25 cellular contexts compared by ENCODE assay signal in the genomic region with DNA sequence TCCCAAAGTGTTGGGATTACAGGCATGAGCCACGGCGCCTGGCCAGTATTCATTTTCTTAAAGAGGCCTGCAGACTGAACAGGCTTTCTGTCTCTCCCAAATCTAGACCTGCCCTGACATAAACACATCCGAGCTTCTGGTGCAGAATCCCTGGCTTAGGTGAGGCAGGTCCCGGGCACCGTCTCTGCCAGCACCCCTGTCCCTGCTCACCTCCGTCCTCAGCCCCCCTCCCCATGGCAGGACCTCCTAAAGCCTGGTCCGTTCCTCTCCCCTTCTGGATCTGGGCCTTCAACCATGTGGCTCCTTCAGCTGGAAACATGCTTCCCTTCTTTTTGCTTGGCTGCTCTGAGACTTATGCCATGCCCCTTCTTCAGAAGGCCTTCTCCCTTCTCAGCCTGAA. TPM values are rescaled to one million over a fixed set of nuclear protein-coding genes. Genes with fewer than 3 reads are reported as not detected.
A peak's percentile ranks its signal among the peaks of the same experiment; 100 is the strongest.
DNase-seq lines count a peak whose midpoint lies in the region; ATAC-seq and TF ChIP-seq lines count a peak whose summit lies in the region.
"Had no signal": no experiment of that assay in that cellular context is flagged by ENCODE, and none has a peak within 500 bp of the region (broad histone marks: within the 10 kb centered on the region; RNA-seq: fewer than 3 reads in every experiment).

No MANE protein-coding gene starts in this region.

- H3K4me2 ChIP-seq in BLaER1 (peak overlapping the region; percentile 50; the same call in 1 of the 2 replicates), Karpas-422 (ENCODE audit: low read depth, low read length, poor library complexity, severe bottlenecking) (no peak overlapping the region)
- H3K4me2 ChIP-seq: A549, GM23338 had no signal

- WGBS in spleen, 5 donors = 92 to 97% (median 95%) methylated on average over 6 to 7 of the region's 7 CpGs

- H3K27ac ChIP-seq in BLaER1 (peak overlapping the region; percentile 27; the same call in 1 of the 2 replicates), lower lobe of right lung (no peak overlapping the region), spleen (no peak overlapping the region), Karpas-422 (ENCODE audit: low read length) (no peak overlapping the region)
- H3K27ac ChIP-seq: A549, SJSA1 had no signal

- H3K27me3 Mint-ChIP-seq in chondrocyte (ENCODE audit: low read depth) (peaks cover 6% of the 10 kb centered on the region), WTC11 (ENCODE audit: low read depth) (no peaks in the 10 kb centered on the region), T-cell (peaks cover 0 to 2% of the 10 kb centered on the region in 2 donors)
- H3K27me3 Mint-ChIP-seq: CD4-positive, alpha-beta memory T cell had no signal

- H3K4me1 Mint-ChIP-seq in chondrocyte (ENCODE audit: low read depth) (no peaks in the 10 kb centered on the region), WTC11 (no peaks in the 10 kb centered on the region), T-cell (peaks cover 5 to 20% (median 14%) of the 10 kb centered on the region in 3 donors)
- H3K4me1 Mint-ChIP-seq: GM23338, H9 had no signal

- H3K4me1 ChIP-seq in BLaER1 = peaks cover 60% of the 10 kb centered on the region
- no peaks in the 10 kb centered on the region for H3K4me1 ChIP-seq in lower lobe of right lung
- H3K4me1 ChIP-seq in spleen = peaks cover 0 to 9% (median 1%) of the 10 kb centered on the region in 6 donors
- peaks cover 6% of the 10 kb centered on the region for H3K4me1 ChIP-seq in Karpas-422 (ENCODE audit: low read length)
- H3K4me1 ChIP-seq: A549, SJSA1 had no signal

- no peaks in the 10 kb centered on the region for H3K79me2 ChIP-seq in Karpas-422 (ENCODE audit: low read length)

- TF ChIP-seq POLR2A in spleen (IDR thresholded peaks at IDR 0.05) = no peak

- TF ChIP-seq CTCF in chondrocyte (IDR thresholded peaks at IDR 0.05) (no peak), lower lobe of right lung (IDR thresholded peaks at IDR 0.05) (no peak), spleen (IDR thresholded peaks at IDR 0.05 in 8 of 11, conservative IDR thresholded peaks at IDR 0.05 in 3 of 11) (no peak), WTC11 (IDR thresholded peaks at IDR 0.05) (no peak)

- H3K4me3 ChIP-seq in BLaER1 (no peak overlapping the region), lower lobe of right lung (no peak overlapping the region), spleen (no peak overlapping the region), Karpas-422 (ENCODE audit: low read length) (no peak overlapping the region)
- H3K4me3 ChIP-seq: A549, GM23338, K562, SJSA1 had no signal

- DNase-seq in chondrocyte (ENCODE audit: low spot score) = peak; percentile 64
- peak; percentile 21 for DNase-seq in lower lobe of right lung
- DNase-seq in spleen = peak; percentile 31
- DNase-seq in WTC11 (ENCODE audit: low spot score) = no peak
- DNase-seq in Karpas-422 = no peak
- no peak for DNase-seq in T-cell
- DNase-seq: AML-193; C1 segment of cervical spinal cord; CD4-positive, alpha-beta memory T cell; COR-L47; H9; HFFc6; NCI-H1105 treated with DMSO at 0.1 percent for 48 hours; NCI-H146; NCI-H1930; NCI-H446 treated with DMSO at 0.1 percent for 48 hours; NCI-H526; NCI-H82; NK-92 treated with Interleukin-12 subunit alpha and Interleukin-12 subunit beta, amount 100 ng/mL, for 24 hours; PC-3 had no signal

- H3K27ac Mint-ChIP-seq in chondrocyte (ENCODE audit: unreplicated experiment) (no peak overlapping the region), WTC11 (no peak overlapping the region), T-cell (no peak overlapping the region)
- H3K27ac Mint-ChIP-seq: GM23338, H9, HFFc6 had no signal

- H4K20me1 ChIP-seq in BLaER1 = no peaks in the 10 kb centered on the region
- no peaks in the 10 kb centered on the region for H4K20me1 ChIP-seq in Karpas-422 (ENCODE audit: insufficient read depth, low read depth, low read length)

- no peak overlapping the region for H2AFZ ChIP-seq in Karpas-422 (ENCODE audit: low read length)
- H2AFZ ChIP-seq: GM23338 had no signal

- no peaks in the 10 kb centered on the region for H3K9me2 ChIP-seq in Karpas-422 (replicated peaks; ENCODE audit: insufficient read depth, low read length)

- no peak overlapping the region for H3K9ac ChIP-seq in BLaER1
- H3K9ac ChIP-seq in Karpas-422 (ENCODE audit: low read length) = no peak overlapping the region

- intact Hi-C loops in lower lobe of right lung (cut with DNase I) = no loop called here
- intact Hi-C loops in spleen (cut with DNase I; ENCODE audit: low total_unique reads) = no loop called here

- H3K36me3 Mint-ChIP-seq in chondrocyte (ENCODE audit: low read depth) = peaks cover 2% of the 10 kb centered on the region
- H3K36me3 Mint-ChIP-seq in WTC11 = no peaks in the 10 kb centered on the region
- H3K36me3 Mint-ChIP-seq in T-cell = no peaks in the 10 kb centered on the region
- H3K36me3 Mint-ChIP-seq: CD4-positive, alpha-beta memory T cell had no signal

- peaks cover 10% of the 10 kb centered on the region for H3K9me3 ChIP-seq in BLaER1
- H3K9me3 ChIP-seq in lower lobe of right lung = no peaks in the 10 kb centered on the region
- H3K9me3 ChIP-seq in spleen = no peaks in the 10 kb centered on the region
- no peaks in the 10 kb centered on the region for H3K9me3 ChIP-seq in Karpas-422 (ENCODE audit: low read length)
- H3K9me3 ChIP-seq: A549, SJSA1 had no signal

- H3K27me3 ChIP-seq in BLaER1 (no peaks in the 10 kb centered on the region), lower lobe of right lung (ENCODE audit: low read depth) (no peaks in the 10 kb centered on the region), spleen (replicated peaks in 1 of 7) (peaks cover 0 to 12% (median 0%) of the 10 kb centered on the region in 7 donors), Karpas-422 (ENCODE audit: low read length) (no peaks in the 10 kb centered on the region)
- H3K27me3 ChIP-seq: SJSA1 had no signal

- ATAC-seq in lower lobe of right lung = no peak
- ATAC-seq in WTC11 = no peak
- ATAC-seq in T-cell (replicated peaks in 1 of 4) = no peak
- ATAC-seq: A549, GM23338, K562, PC-3 had no signal

- POLR2A ChIA-PET in WTC11 (lab: Charles Lee) = no interaction called here
- POLR2A ChIA-PET in T-cell (lab: Charles Lee) = interaction anchor here in 1 of 2 donors (0.6 kb wide), 1 partner anchor 140 kb away, joined by 4 read pairs; no protein-coding TSS in a partner anchor

- no peak overlapping the region for H3K4me3 Mint-ChIP-seq in chondrocyte (ENCODE audit: unreplicated experiment)
- no peak overlapping the region for H3K4me3 Mint-ChIP-seq in WTC11
- H3K4me3 Mint-ChIP-seq in T-cell = no peak overlapping the region
- H3K4me3 Mint-ChIP-seq: CD4-positive, alpha-beta memory T cell; GM23338; H9; HFFc6 had no signal

- H3K36me3 ChIP-seq in BLaER1 = no peaks in the 10 kb centered on the region
- H3K36me3 ChIP-seq in lower lobe of right lung = no peaks in the 10 kb centered on the region
- H3K36me3 ChIP-seq in spleen = no peaks in the 10 kb centered on the region
- no peaks in the 10 kb centered on the region for H3K36me3 ChIP-seq in Karpas-422 (ENCODE audit: insufficient read depth, low read length)
- H3K36me3 ChIP-seq: SJSA1 had no signal

- H3K9me3 Mint-ChIP-seq in chondrocyte (ENCODE audit: low read depth) (no peaks in the 10 kb centered on the region), WTC11 (peaks cover 4% of the 10 kb centered on the region; the same call in 1 of the 2 replicates), T-cell (no peaks in the 10 kb centered on the region)
- H3K9me3 Mint-ChIP-seq: HFFc6 had no signal

- CTCF ChIA-PET in WTC11 (lab: Charles Lee) (no interaction called here), T-cell (lab: Charles Lee) (no interaction called here)

TF ChIP-seq in WTC11, 78 proteins besides CTCF, POLR2A, EP300 and RAD21 (continues in another document):
- TF ChIP-seq MXD4 (CRISPR knock-in tag; IDR thresholded peaks at IDR 0.05; ENCODE audit: borderline replicate concordance) (no peak), OVOL2 (CRISPR knock-in tag; IDR thresholded peaks at IDR 0.05; ENCODE audit: borderline replicate concordance) (no peak), GABPB1 (CRISPR knock-in tag; IDR thresholded peaks at IDR 0.05) (no peak), ZBTB21 (CRISPR knock-in tag; IDR thresholded peaks at IDR 0.05; ENCODE audit: borderline replicate concordance) (no peak), SOX15 (CRISPR knock-in tag; IDR thresholded peaks at IDR 0.05) (no peak), HMGA2 (CRISPR knock-in tag; IDR thresholded peaks at IDR 0.05) (no peak), ZNF396 (CRISPR knock-in tag; IDR thresholded peaks at IDR 0.05; ENCODE audit: borderline replicate concordance) (no peak)
- TF ChIP-seq, protein P1, sequence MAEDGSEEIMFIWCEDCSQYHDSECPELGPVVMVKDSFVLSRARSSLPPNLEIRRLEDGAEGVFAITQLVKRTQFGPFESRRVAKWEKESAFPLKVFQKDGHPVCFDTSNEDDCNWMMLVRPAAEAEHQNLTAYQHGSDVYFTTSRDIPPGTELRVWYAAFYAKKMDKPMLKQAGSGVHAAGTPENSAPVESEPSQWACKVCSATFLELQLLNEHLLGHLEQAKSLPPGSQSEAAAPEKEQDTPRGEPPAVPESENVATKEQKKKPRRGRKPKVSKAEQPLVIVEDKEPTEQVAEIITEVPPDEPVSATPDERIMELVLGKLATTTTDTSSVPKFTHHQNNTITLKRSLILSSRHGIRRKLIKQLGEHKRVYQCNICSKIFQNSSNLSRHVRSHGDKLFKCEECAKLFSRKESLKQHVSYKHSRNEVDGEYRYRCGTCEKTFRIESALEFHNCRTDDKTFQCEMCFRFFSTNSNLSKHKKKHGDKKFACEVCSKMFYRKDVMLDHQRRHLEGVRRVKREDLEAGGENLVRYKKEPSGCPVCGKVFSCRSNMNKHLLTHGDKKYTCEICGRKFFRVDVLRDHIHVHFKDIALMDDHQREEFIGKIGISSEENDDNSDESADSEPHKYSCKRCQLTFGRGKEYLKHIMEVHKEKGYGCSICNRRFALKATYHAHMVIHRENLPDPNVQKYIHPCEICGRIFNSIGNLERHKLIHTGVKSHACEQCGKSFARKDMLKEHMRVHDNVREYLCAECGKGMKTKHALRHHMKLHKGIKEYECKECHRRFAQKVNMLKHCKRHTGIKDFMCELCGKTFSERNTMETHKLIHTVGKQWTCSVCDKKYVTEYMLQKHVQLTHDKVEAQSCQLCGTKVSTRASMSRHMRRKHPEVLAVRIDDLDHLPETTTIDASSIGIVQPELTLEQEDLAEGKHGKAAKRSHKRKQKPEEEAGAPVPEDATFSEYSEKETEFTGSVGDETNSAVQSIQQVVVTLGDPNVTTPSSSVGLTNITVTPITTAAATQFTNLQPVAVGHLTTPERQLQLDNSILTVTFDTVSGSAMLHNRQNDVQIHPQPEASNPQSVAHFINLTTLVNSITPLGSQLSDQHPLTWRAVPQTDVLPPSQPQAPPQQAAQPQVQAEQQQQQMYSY (CRISPR knock-in tag; IDR thresholded peaks at IDR 0.05) = no peak

RNA-seq across cellular contexts. Expression of gene RXRA, which starts 22.7 kb away (rescaled TPM):
- 27.3 to 28.2 TPM (median 27.9 TPM) in 3 replicates for total RNA-seq in chondrocyte
- 85.7 TPM for total RNA-seq in lower lobe of right lung
- total RNA-seq in spleen = 100 to 1,000 TPM in 2 of 7 donors, 10 to 100 TPM in 5; 67.7 to 116 (median 95.6) TPM
- 10 to 100 TPM; 10.9 to 40.4 (median 11.9) TPM for polyA plus RNA-seq in spleen
- total RNA-seq in WTC11 (2021) = 24.9 to 27.5 TPM (median 25.0 TPM) in 3 replicates
- not detected in 2 replicates for total RNA-seq in Karpas-422 (2014; rRNA removed; shearing (Covaris generic); ENCODE audit: low replicate concordance)
- 10 to 100 TPM in 4 of 5 donors, 1 to 10 TPM in 1; 5.6 to 17.7 (median 14.5) TPM for total RNA-seq in T-cell

Comparison
In these comparisons a context has a peak if more than half of its experiments do, and no peak if none do; other contexts are left out.
1. DNase-seq: peak in chondrocyte (single experiment), lower lobe of right lung (single experiment) and spleen (single experiment); none in WTC11 (single experiment), Karpas-422 (single experiment) and T-cell (0 of 34).